In genomic region chr2:25982273-25982967, GRCh38 we compare ENCODE assay signal across 1 cellular context.
TF ChIP-seq lines count a peak whose summit lies in the region.

Gene KIF3C, minus strand, starts transcription at chr2:25982497. Its CDS starts 580 bp downstream, at chr2:25981917.

TF ChIP-seq in HepG2, 621 proteins besides CTCF, POLR2A, EP300 and RAD21 (continued from another document):
- no peak for TF ChIP-seq PAXIP1 (CRISPR knock-in tag; conservative IDR thresholded peaks at IDR 0.05)
- peak; percentile 61 for TF ChIP-seq ZFY (CRISPR knock-in tag; IDR thresholded peaks at IDR 0.05)
- TF ChIP-seq SIN3B (IDR thresholded peaks at IDR 0.05; ENCODE audit: low read length), result no peak
- peak; percentile 44; the same call in 1 of the 2 replicates for TF ChIP-seq ZNF333 (CRISPR knock-in tag; IDR thresholded peaks at IDR 0.05; ENCODE audit: borderline replicate concordance)
- no peak for TF ChIP-seq ZNF780A (CRISPR knock-in tag; IDR thresholded peaks at IDR 0.05)
- no peak for TF ChIP-seq MEF2D (CRISPR knock-in tag; IDR thresholded peaks at IDR 0.05)
- TF ChIP-seq MEIS1 (CRISPR knock-in tag; IDR thresholded peaks at IDR 0.05; ENCODE audit: borderline replicate concordance), result no peak
- no peak for TF ChIP-seq SIX1 (CRISPR knock-in tag; IDR thresholded peaks at IDR 0.05; ENCODE audit: borderline replicate concordance)
- no peak for TF ChIP-seq PCBP1 (IDR thresholded peaks at IDR 0.05; ENCODE audit: borderline replicate concordance, low read depth, low read length)
- no peak for TF ChIP-seq ZNF83 (CRISPR knock-in tag; IDR thresholded peaks at IDR 0.05; ENCODE audit: borderline replicate concordance)
- no peak for TF ChIP-seq RORA (CRISPR knock-in tag; IDR thresholded peaks at IDR 0.05)
- no peak for TF ChIP-seq ZMYM3 (CRISPR knock-in tag; IDR thresholded peaks at IDR 0.05)
- TF ChIP-seq, protein P1, sequence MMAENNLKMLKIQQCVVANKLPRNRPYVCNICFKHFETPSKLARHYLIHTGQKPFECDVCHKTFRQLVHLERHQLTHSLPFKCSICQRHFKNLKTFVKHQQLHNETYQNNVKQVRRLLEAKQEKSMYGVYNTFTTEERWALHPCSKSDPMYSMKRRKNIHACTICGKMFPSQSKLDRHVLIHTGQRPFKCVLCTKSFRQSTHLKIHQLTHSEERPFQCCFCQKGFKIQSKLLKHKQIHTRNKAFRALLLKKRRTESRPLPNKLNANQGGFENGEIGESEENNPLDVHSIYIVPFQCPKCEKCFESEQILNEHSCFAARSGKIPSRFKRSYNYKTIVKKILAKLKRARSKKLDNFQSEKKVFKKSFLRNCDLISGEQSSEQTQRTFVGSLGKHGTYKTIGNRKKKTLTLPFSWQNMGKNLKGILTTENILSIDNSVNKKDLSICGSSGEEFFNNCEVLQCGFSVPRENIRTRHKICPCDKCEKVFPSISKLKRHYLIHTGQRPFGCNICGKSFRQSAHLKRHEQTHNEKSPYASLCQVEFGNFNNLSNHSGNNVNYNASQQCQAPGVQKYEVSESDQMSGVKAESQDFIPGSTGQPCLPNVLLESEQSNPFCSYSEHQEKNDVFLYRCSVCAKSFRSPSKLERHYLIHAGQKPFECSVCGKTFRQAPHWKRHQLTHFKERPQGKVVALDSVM (CRISPR knock-in tag; IDR thresholded peaks at IDR 0.05), result no peak
- TF ChIP-seq KLF16 (CRISPR knock-in tag; IDR thresholded peaks at IDR 0.05), result no peak; a peak in 2 of 4 replicates
- no peak for TF ChIP-seq ZNF546 (CRISPR knock-in tag; conservative IDR thresholded peaks at IDR 0.05)
- TF ChIP-seq ZNF138 (CRISPR knock-in tag; IDR thresholded peaks at IDR 0.05; ENCODE audit: low read depth), result no peak
- no peak for TF ChIP-seq FOSL1 (CRISPR knock-in tag; IDR thresholded peaks at IDR 0.05; ENCODE audit: borderline replicate concordance)
- peak; percentile 57 for TF ChIP-seq NFYC (CRISPR knock-in tag; IDR thresholded peaks at IDR 0.05)
- no peak for TF ChIP-seq ARNTL (CRISPR knock-in tag; IDR thresholded peaks at IDR 0.05)
- TF ChIP-seq ZIK1 (CRISPR knock-in tag; IDR thresholded peaks at IDR 0.05; ENCODE audit: borderline replicate concordance, low read depth), result no peak
- TF ChIP-seq RARA (CRISPR knock-in tag; IDR thresholded peaks at IDR 0.05), result no peak
- TF ChIP-seq ZNF772 (CRISPR knock-in tag; IDR thresholded peaks at IDR 0.05), result 0 out of 2 replicates have a peak, but pooled peaks have one; percentile 53
